ENCODE assay signal across 16 cellular contexts in genomic region chr4:100164808-100165760, GRCh38.
"Had no signal": no experiment of that assay in that cellular context is flagged by ENCODE, and none has a peak within 500 bp of the region (broad histone marks: within the 10 kb centered on the region; RNA-seq: fewer than 3 reads in every experiment).

No MANE protein-coding gene starts in this region.

- H3K4me3 ChIP-seq: cardiac muscle cell, colonic mucosa, hepatocyte, right atrium auricular region, skin epidermis, tibial artery, uterus had no signal

- H3K36me3 ChIP-seq: cardiac muscle cell, colonic mucosa, right atrium auricular region, tibial artery, uterus had no signal

- DNase-seq: activated CD4-positive, CD25-positive, alpha-beta regulatory T cell treated with anti-CD3 and anti-CD28 coated beads, Interleukin-2, amount 50 U/mL, for 72 hours; activated naive CD4-positive, alpha-beta T cell treated with anti-CD3 and anti-CD28 coated beads, Interleukin-2, amount 50 U/mL, for 16 hours; activated T-cell treated with anti-CD3 and anti-CD28 coated beads, Interleukin-2, amount 50 U/mL, for 24 hours; colonic mucosa; islet precursor cell; posterior cingulate gyrus; stimulated activated CD4-positive, alpha-beta T cell treated with anti-CD3 and anti-CD28 coated beads, Interleukin-15, amount 100 ng/mL, for 24 hours; stimulated activated CD4-positive, alpha-beta T cell treated with anti-CD3 and anti-CD28 coated beads, Interleukin-4, amount 100 ng/mL, for 1 hour; stimulated activated naive B cell treated with anti-CD40 and anti-IgM and Interleukin-4, amounts not matched to agents 10 μg/mL and 1 μg/mL and 100 μg/mL, for 72 hours; T-helper 9 cell; tibial artery; uterus had no signal

- H3K4me3 Mint-ChIP-seq: activated T-cell treated with anti-CD3 and anti-CD28 coated beads, Interleukin-2, amount 50 U/mL, for 24 hours; stimulated activated naive B cell treated with anti-CD40 and anti-IgM and Interleukin-4, amounts not matched to agents 10 μg/mL and 1 μg/mL and 100 μg/mL, for 72 hours had no signal

- H3K27ac ChIP-seq: cardiac muscle cell, colonic mucosa, hepatocyte, right atrium auricular region, tibial artery, uterus had no signal

- H3K9me3 ChIP-seq: colonic mucosa, uterus had no signal

- H3K4me1 ChIP-seq: colonic mucosa, right atrium auricular region, uterus had no signal

- H3K27me3 ChIP-seq: cardiac muscle cell, colonic mucosa, hepatocyte, right atrium auricular region, tibial artery, uterus had no signal

- H3K27me3 Mint-ChIP-seq: activated T-cell treated with anti-CD3 and anti-CD28 coated beads, Interleukin-2, amount 50 U/mL, for 24 hours had no signal

- H3K27ac Mint-ChIP-seq: activated T-cell treated with anti-CD3 and anti-CD28 coated beads, Interleukin-2, amount 50 U/mL, for 24 hours; stimulated activated naive B cell treated with anti-CD40 and anti-IgM and Interleukin-4, amounts not matched to agents 10 μg/mL and 1 μg/mL and 100 μg/mL, for 72 hours had no signal
